ENCODE assay signal across 9 cellular contexts in genomic region chr5:40797273-40798011, GRCh38. TPM values are rescaled to one million over a fixed set of nuclear protein-coding genes. Genes with fewer than 3 reads are reported as not detected.
DNase-seq lines count a peak whose midpoint lies in the region; ATAC-seq, FAIRE-seq and TF ChIP-seq lines count a peak whose summit lies in the region.
"Had no signal": no experiment of that assay in that cellular context is flagged by ENCODE, and none has a peak within 500 bp of the region (broad histone marks: within the 10 kb centered on the region; RNA-seq: fewer than 3 reads in every experiment).

No MANE protein-coding gene starts in this region.

- H3K9me1 ChIP-seq in endothelial cell of umbilical vein (replicated peaks; ENCODE audit: control insufficient read depth, extremely low read depth, insufficient read depth, low read length) = no peaks in the 10 kb centered on the region

- H3K79me2 ChIP-seq in endothelial cell of umbilical vein (ENCODE audit: control insufficient read depth, insufficient read depth, low read length) = peaks cover 51% of the 10 kb centered on the region

- H3K9me3 ChIP-seq in endothelial cell of umbilical vein (replicated peaks; ENCODE audit: control insufficient read depth, insufficient read depth, low read length) = no peaks in the 10 kb centered on the region
- no peaks in the 10 kb centered on the region for H3K9me3 ChIP-seq in mucosa of descending colon

- TF ChIP-seq POLR2A in endothelial cell of umbilical vein (IDR thresholded peaks at IDR 0.05; ENCODE audit: low read depth, low read length) = no peak

- no peaks in the 10 kb centered on the region for H4K20me1 ChIP-seq in endothelial cell of umbilical vein (replicated peaks; ENCODE audit: control insufficient read depth, extremely low read depth, insufficient read depth, low read length)

- ATAC-seq in GM19468 (IDR thresholded peaks at IDR 0.05; ENCODE audit: extremely low read depth, unreplicated experiment) = peak; percentile 6
- peak; percentile 73 for ATAC-seq in mucosa of descending colon

- dilution Hi-C loops in endothelial cell of umbilical vein (cut with MboI; ENCODE audit: extremely low pct_ligation_motif_present, low sequenced_read_pairs) = no loop called here

- CTCF ChIA-PET in endothelial cell of umbilical vein (lab: Charles Lee) = interaction anchor here (1.0 to 1.5 kb wide), 4 partner anchors 10 to 37 kb away, joined by 3 to 7 read pairs (median 6); no protein-coding TSS in a partner anchor

- peak overlapping the region; percentile 84 for H3K4me2 ChIP-seq in endothelial cell of umbilical vein (ENCODE audit: insufficient read depth, low read length)

- peak overlapping the region; percentile 93 for H2AFZ ChIP-seq in endothelial cell of umbilical vein (ENCODE audit: low read depth, low read length)

- POLR2A ChIA-PET in endothelial cell of umbilical vein (lab: Charles Lee) = interaction anchor here (0.7 to 1.0 kb wide), 2 partner anchors 24 to 34 kb away, joined by 3 read pairs; no protein-coding TSS in a partner anchor

- H3K27me3 ChIP-seq in HL-60 (ENCODE audit: insufficient read depth, poor library complexity, severe bottlenecking) (no peaks in the 10 kb centered on the region), endothelial cell of umbilical vein (ENCODE audit: control insufficient read depth in 2 of 2, insufficient read depth in 2 of 2, low read length in 2 of 2) (no peaks in the 10 kb centered on the region)

- FAIRE-seq in endothelial cell of umbilical vein (lab: Jason Lieb, UNC) = peak; percentile 47
- FAIRE-seq: TTC549 had no signal

- no peak for TF ChIP-seq CTCF in C4-2B (conservative IDR thresholded peaks at IDR 0.05)
- no peak for TF ChIP-seq CTCF in HL-60 (IDR thresholded peaks at IDR 0.05; ENCODE audit: insufficient read depth, low read length)
- TF ChIP-seq CTCF in endothelial cell of umbilical vein (IDR thresholded peaks at IDR 0.05; ENCODE audit: extremely low read depth in 1 of 2, insufficient read depth in 1 of 2, low read depth in 1 of 2, low read length in 2 of 2) = no peak
- TF ChIP-seq CTCF in mucosa of descending colon (IDR thresholded peaks at IDR 0.05) = no peak

- peak overlapping the region; percentile 96 for H3K9ac ChIP-seq in endothelial cell of umbilical vein (replicated peaks; ENCODE audit: extremely low read depth, insufficient read depth, low read length)

- H3K27ac ChIP-seq in C4-2B (peak overlapping the region; percentile 98), HL-60 (replicated peaks) (peak overlapping the region; percentile 78), endothelial cell of umbilical vein (ENCODE audit: insufficient read depth, low read depth, low read length) (peak overlapping the region; percentile 93)

- H3K4me3 ChIP-seq in HL-60 (replicated peaks; ENCODE audit: insufficient read depth, low read length) = peak overlapping the region; percentile 73
- H3K4me3 ChIP-seq in endothelial cell of umbilical vein (replicated peaks in 1 of 3; ENCODE audit: insufficient read depth in 1 of 3, low read depth in 1 of 3, low read length in 3 of 3) = peak overlapping the region; percentile 38 to 96 (median 80)
- peak overlapping the region; percentile 94 for H3K4me3 ChIP-seq in mucosa of descending colon

- no peaks in the 10 kb centered on the region for H3K36me3 ChIP-seq in endothelial cell of umbilical vein (ENCODE audit: control insufficient read depth in 2 of 2, extremely low read depth in 1 of 2, insufficient read depth in 2 of 2, low read length in 2 of 2)
- H3K36me3 ChIP-seq in mucosa of descending colon (ENCODE audit: low read depth) = no peaks in the 10 kb centered on the region

- DNase-seq in HL-60 (ENCODE audit: low read depth in 1 of 2, low spot score in 1 of 2) (peak; percentile 58 to 82), NOMO-1 treated with dmso at 0.1 percent for 144 hours (lab: John Stamatoyannopoulos, UW; ENCODE audit: unreplicated experiment) (peak; percentile 58), endothelial cell of umbilical vein (ENCODE audit: low read depth, low spot score) (peak; percentile 83), mucosa of descending colon (peak; percentile 87 to 91 (median 89))
- DNase-seq in activated CD8-positive, alpha-beta memory T cell treated with anti-CD3 and anti-CD28 coated beads, Interleukin-2, amount 50 U/mL, for 24 hours (ENCODE audit: extremely low read depth) = peak; percentile 56
- DNase-seq in stimulated activated CD8-positive, alpha-beta memory T cell treated with anti-CD3 and anti-CD28 coated beads, Interleukin-2, amount 100 ng/mL, for 48 hours (ENCODE audit: low read depth in 2 of 2) = peak; percentile 67 to 68

- no TSS peak for BruUV-seq in endothelial cell of umbilical vein (replicated peaks; lab: Mats Ljungman, UMichigan)

- intact Hi-C loops in endothelial cell of umbilical vein (cut with micrococcal nuclease) (loop anchor here (1.0 to 2.0 kb wide), 4 partner anchors 8 to 42 kb away; partner anchors contain the start of genes RPL37 and TTC33), mucosa of descending colon (cut with DNase I, micrococcal nuclease) (no loop called here)

- H3K4me1 ChIP-seq in endothelial cell of umbilical vein (ENCODE audit: control insufficient read depth, extremely low read depth, insufficient read depth, low read length) (peaks cover 19% of the 10 kb centered on the region), mucosa of descending colon (ENCODE audit: low read depth) (peaks cover 24% of the 10 kb centered on the region)

TF ChIP-seq in endothelial cell of umbilical vein, 7 proteins besides CTCF, POLR2A, EP300 and RAD21:
- TF ChIP-seq EZH2 (IDR thresholded peaks at IDR 0.05; ENCODE audit: borderline replicate concordance, low read depth, low read length, severe bottlenecking) = no peak
- TF ChIP-seq POLR2AphosphoS5 (IDR thresholded peaks at IDR 0.05; ENCODE audit: insufficient read depth, low read depth, low read length) = peak; percentile 22
- no peak for TF ChIP-seq GATA2 (IDR thresholded peaks at IDR 0.05; ENCODE audit: insufficient read depth, insufficient read length, low read depth, low read length)
- no peak for TF ChIP-seq JUN (IDR thresholded peaks at IDR 0.05; ENCODE audit: borderline replicate concordance, insufficient read depth, insufficient read length, low read depth)
- no peak for TF ChIP-seq MAX (IDR thresholded peaks at IDR 0.05; ENCODE audit: insufficient read depth, insufficient read length)
- no peak for TF ChIP-seq MYC (IDR thresholded peaks at IDR 0.05; ENCODE audit: low read depth, low read length)

RNA-seq across cellular contexts. Expression of gene PRKAA1, which starts 0.7 kb away (rescaled TPM):
- total RNA-seq in endothelial cell of umbilical vein = 83.5 and 97.2 TPM in 2 replicates
- polyA plus RNA-seq in endothelial cell of umbilical vein = 25.5 and 37.0 TPM in 2 replicates
- 24.9 and 30.5 TPM in 2 replicates for polyA plus RNA-seq in endothelial cell of umbilical vein (2011; cell fraction: cytosol; rRNA removed)
- 163 and 208 TPM in 2 replicates for polyA plus RNA-seq in endothelial cell of umbilical vein (2011; cell fraction: nucleus; rRNA removed)
- 45.4 and 73.0 TPM in 2 replicates for polyA plus RNA-seq in endothelial cell of umbilical vein (2012)
- 52.0 and 52.3 TPM in 2 replicates for polyA minus RNA-seq in endothelial cell of umbilical vein
- polyA minus RNA-seq in endothelial cell of umbilical vein (2011; cell fraction: cytosol; rRNA and poly(A)+ RNA removed) = 48.2 TPM
- polyA minus RNA-seq in endothelial cell of umbilical vein (2011; cell fraction: nucleus; rRNA and poly(A)+ RNA removed) = 82.1 and 109 TPM in 2 replicates
- total RNA-seq in mucosa of descending colon = 100 to 1,000 TPM in 1 of 3 donors, 10 to 100 TPM in 2; 89.7 to 111 (median 97.9) TPM

RNA-seq across cellular contexts. Expression of gene RPL37, which starts 37.6 kb away (rescaled TPM):
- total RNA-seq in endothelial cell of umbilical vein (1,348 and 1,380 TPM in 2 replicates), mucosa of descending colon (100 to 1,000 TPM; 785 to 853 (median 837) TPM)
- polyA plus RNA-seq in endothelial cell of umbilical vein = 259 and 274 TPM in 2 replicates
- 713 and 717 TPM in 2 replicates for polyA plus RNA-seq in endothelial cell of umbilical vein (2011; cell fraction: cytosol; rRNA removed)
- polyA plus RNA-seq in endothelial cell of umbilical vein (2011; cell fraction: nucleus; rRNA removed) = 198 and 377 TPM in 2 replicates
- 2,072 and 2,765 TPM in 2 replicates for polyA plus RNA-seq in endothelial cell of umbilical vein (2012)
- 1,095 and 1,451 TPM in 2 replicates for polyA minus RNA-seq in endothelial cell of umbilical vein
- 1,353 TPM for polyA minus RNA-seq in endothelial cell of umbilical vein (2011; cell fraction: cytosol; rRNA and poly(A)+ RNA removed)
- polyA minus RNA-seq in endothelial cell of umbilical vein (2011; cell fraction: nucleus; rRNA and poly(A)+ RNA removed) = 127 and 132 TPM in 2 replicates

RNA-seq across cellular contexts. Expression of gene TTC33, which starts 41.7 kb away (rescaled TPM):
- total RNA-seq in endothelial cell of umbilical vein (11.7 and 14.2 TPM in 2 replicates), mucosa of descending colon (10 to 100 TPM; 15.1 to 22.6 (median 17.2) TPM)
- polyA plus RNA-seq in endothelial cell of umbilical vein = 1.4 and 2.2 TPM in 2 replicates
- polyA plus RNA-seq in endothelial cell of umbilical vein (2011; cell fraction: cytosol; rRNA removed) = 3.4 and 3.6 TPM in 2 replicates
- polyA plus RNA-seq in endothelial cell of umbilical vein (2011; cell fraction: nucleus; rRNA removed) = 8.6 and 9.5 TPM in 2 replicates
- 9.5 and 12.2 TPM in 2 replicates for polyA plus RNA-seq in endothelial cell of umbilical vein (2012)
- polyA minus RNA-seq in endothelial cell of umbilical vein = 3.6 and 4.6 TPM in 2 replicates
- 12.0 TPM for polyA minus RNA-seq in endothelial cell of umbilical vein (2011; cell fraction: cytosol; rRNA and poly(A)+ RNA removed)
- 4.8 and 8.8 TPM in 2 replicates for polyA minus RNA-seq in endothelial cell of umbilical vein (2011; cell fraction: nucleus; rRNA and poly(A)+ RNA removed)

RNA-seq across cellular contexts. Expression of gene CARD6, which starts 43.7 kb away (rescaled TPM):
- total RNA-seq in endothelial cell of umbilical vein (21.1 and 23.8 TPM in 2 replicates), mucosa of descending colon (1 to 10 TPM; 1.7 to 6.3 (median 3.5) TPM)
- 11.0 and 11.3 TPM in 2 replicates for polyA plus RNA-seq in endothelial cell of umbilical vein
- 14.5 and 15.1 TPM in 2 replicates for polyA plus RNA-seq in endothelial cell of umbilical vein (2011; cell fraction: cytosol; rRNA removed)
- polyA plus RNA-seq in endothelial cell of umbilical vein (2011; cell fraction: nucleus; rRNA removed) = 9.3 and 10.7 TPM in 2 replicates
- polyA plus RNA-seq in endothelial cell of umbilical vein (2012) = 13.2 and 19.0 TPM in 2 replicates
- 18.7 and 19.9 TPM in 2 replicates for polyA minus RNA-seq in endothelial cell of umbilical vein
- 7.4 TPM for polyA minus RNA-seq in endothelial cell of umbilical vein (2011; cell fraction: cytosol; rRNA and poly(A)+ RNA removed)
- 7.4 and 11.3 TPM in 2 replicates for polyA minus RNA-seq in endothelial cell of umbilical vein (2011; cell fraction: nucleus; rRNA and poly(A)+ RNA removed)

Comparison
In these comparisons a context has a peak if more than half of its experiments do, and no peak if none do; other contexts are left out.
1. Peak in every context shown above with its lines: DNase-seq, ATAC-seq, H3K4me3 ChIP-seq and H3K27ac ChIP-seq.